16 cellular contexts compared by ENCODE assay signal in the genomic region with DNA sequence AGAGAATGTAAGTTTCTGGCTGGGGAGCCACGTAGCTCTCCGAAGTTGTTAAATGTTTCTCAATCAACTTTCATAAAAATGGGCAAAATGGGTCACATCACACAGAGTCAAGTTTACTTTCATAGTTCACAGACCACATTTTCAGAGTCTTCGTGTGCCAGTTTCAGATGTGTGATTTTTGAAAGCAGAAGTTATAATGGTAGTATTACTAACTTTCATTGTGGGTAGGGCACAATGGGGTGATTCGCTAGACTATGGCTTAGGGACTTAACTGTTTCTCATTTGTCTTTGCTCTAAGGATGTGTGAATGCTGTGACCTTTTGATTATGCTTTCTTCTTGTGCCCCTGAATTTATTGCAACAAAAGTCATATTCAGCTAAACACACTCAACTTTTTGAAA.
DNase-seq lines count a peak whose midpoint lies in the region; TF ChIP-seq lines count a peak whose summit lies in the region.
"Had no signal": no experiment of that assay in that cellular context is flagged by ENCODE, and none has a peak within 500 bp of the region (broad histone marks: within the 10 kb centered on the region; RNA-seq: fewer than 3 reads in every experiment).

No MANE protein-coding gene starts in this region.

- peaks cover 2% of the 10 kb centered on the region for H3K9me3 Mint-ChIP-seq in activated naive CD8-positive, alpha-beta T cell treated with anti-CD3 and anti-CD28 coated beads for 36 hours

- peaks cover 16% of the 10 kb centered on the region for H3K36me3 Mint-ChIP-seq in activated naive CD8-positive, alpha-beta T cell treated with anti-CD3 and anti-CD28 coated beads for 36 hours

- H3K36me3 ChIP-seq in BLaER1 (no peaks in the 10 kb centered on the region), MM.1S (replicated peaks; ENCODE audit: insufficient read depth, low read length) (no peaks in the 10 kb centered on the region)
- H3K36me3 ChIP-seq: heart left ventricle, WERI-Rb-1 had no signal

- H3K4me3 Mint-ChIP-seq in activated naive CD8-positive, alpha-beta T cell treated with anti-CD3 and anti-CD28 coated beads for 36 hours = no peak overlapping the region

- peak overlapping the region; percentile 26 for H3K27ac Mint-ChIP-seq in activated naive CD8-positive, alpha-beta T cell treated with anti-CD3 and anti-CD28 coated beads for 36 hours

- peaks cover 40% of the 10 kb centered on the region for H3K4me1 Mint-ChIP-seq in activated naive CD8-positive, alpha-beta T cell treated with anti-CD3 and anti-CD28 coated beads for 36 hours

- H3K27me3 ChIP-seq in BLaER1 (no peaks in the 10 kb centered on the region), MM.1S (replicated peaks; ENCODE audit: insufficient read depth, low read length) (no peaks in the 10 kb centered on the region)
- H3K27me3 ChIP-seq: heart left ventricle had no signal

- no peaks in the 10 kb centered on the region for H3K9me3 ChIP-seq in BLaER1
- no peaks in the 10 kb centered on the region for H3K9me3 ChIP-seq in MM.1S (replicated peaks; ENCODE audit: insufficient read depth, low read length)
- H3K9me3 ChIP-seq: heart left ventricle had no signal

- H3K9ac ChIP-seq in BLaER1 (no peak overlapping the region), MM.1S (ENCODE audit: low read length) (no peak overlapping the region)

- H3K27ac ChIP-seq in BLaER1 (no peak overlapping the region), MM.1S (ENCODE audit: low read length) (peak overlapping the region; percentile 34; the same call in 1 of the 2 replicates)
- H3K27ac ChIP-seq: heart left ventricle, SK-N-MC, WERI-Rb-1 had no signal

- H3K79me2 ChIP-seq in MM.1S (ENCODE audit: low read length) = peaks cover 82% of the 10 kb centered on the region

- H3K4me1 ChIP-seq in BLaER1 (peaks cover 23% of the 10 kb centered on the region), MM.1S (ENCODE audit: low read length) (peaks cover 23% of the 10 kb centered on the region)

- H2AFZ ChIP-seq in MM.1S (ENCODE audit: low read length) = no peak overlapping the region

- no peaks in the 10 kb centered on the region for H3K27me3 Mint-ChIP-seq in activated naive CD8-positive, alpha-beta T cell treated with anti-CD3 and anti-CD28 coated beads for 36 hours

- H3K4me3 ChIP-seq in BLaER1 (no peak overlapping the region), MM.1S (ENCODE audit: low read length) (no peak overlapping the region)
- H3K4me3 ChIP-seq: heart left ventricle, SK-N-MC had no signal

- H4K20me1 ChIP-seq in BLaER1 (no peaks in the 10 kb centered on the region), MM.1S (ENCODE audit: insufficient read depth, low read length) (peaks cover 35% of the 10 kb centered on the region)

- no peak for TF ChIP-seq CTCF in MM.1S (IDR thresholded peaks at IDR 0.05; ENCODE audit: low read length)
- TF ChIP-seq CTCF in GM10266 (IDR thresholded peaks at IDR 0.05; ENCODE audit: control insufficient read depth, insufficient read depth, low read depth, missing control alignments) = no peak

- peaks cover 15% of the 10 kb centered on the region for H3F3A ChIP-seq in MM.1S (ENCODE audit: insufficient read depth, low read length)

- DNase-seq in GDM1 (lab: John Stamatoyannopoulos, UW) (peak; percentile 8), MM.1S (peak; percentile 75), HK-2 (ENCODE audit: unreplicated experiment) (no peak), H4 (ENCODE audit: low spot score) (no peak), GM10266 (ENCODE audit: extremely low spot score) (no peak)
- DNase-seq in activated naive CD8-positive, alpha-beta T cell treated with anti-CD3 and anti-CD28 coated beads for 36 hours = no peak
- no peak for DNase-seq in activated CD8-positive, alpha-beta memory T cell treated with anti-CD3 and anti-CD28 coated beads, Interleukin-2, amount 50 U/mL, for 4 hours
- DNase-seq: C1 segment of cervical spinal cord, caudate nucleus, GF-D8, heart left ventricle, kidney glomerular epithelial cell, NCI-H2029 treated with DMSO at 0.1 percent for 48 hours, WERI-Rb-1 had no signal

- H3K9me2 ChIP-seq in MM.1S (replicated peaks; ENCODE audit: insufficient read depth, low read length) = no peaks in the 10 kb centered on the region

- H3K4me2 ChIP-seq in BLaER1 = peak overlapping the region; percentile 62
- H3K4me2 ChIP-seq in MM.1S (ENCODE audit: low read depth, low read length) = peak overlapping the region; percentile 34; the same call in 1 of the 2 replicates

Comparison
In these comparisons a context has a peak if more than half of its experiments do, and no peak if none do; other contexts are left out.
1. DNase-seq: peak in GDM1 (single experiment) and MM.1S (single experiment); none in activated naive CD8-positive, alpha-beta T cell treated with anti-CD3 and anti-CD28 coated beads for 36 hours (single experiment), HK-2 (single experiment), H4 (single experiment), activated CD8-positive, alpha-beta memory T cell treated with anti-CD3 and anti-CD28 coated beads, Interleukin-2, amount 50 U/mL, for 4 hours (single experiment) and GM10266 (single experiment).